ENCODE assay signal across 37 cellular contexts in the genomic region with DNA sequence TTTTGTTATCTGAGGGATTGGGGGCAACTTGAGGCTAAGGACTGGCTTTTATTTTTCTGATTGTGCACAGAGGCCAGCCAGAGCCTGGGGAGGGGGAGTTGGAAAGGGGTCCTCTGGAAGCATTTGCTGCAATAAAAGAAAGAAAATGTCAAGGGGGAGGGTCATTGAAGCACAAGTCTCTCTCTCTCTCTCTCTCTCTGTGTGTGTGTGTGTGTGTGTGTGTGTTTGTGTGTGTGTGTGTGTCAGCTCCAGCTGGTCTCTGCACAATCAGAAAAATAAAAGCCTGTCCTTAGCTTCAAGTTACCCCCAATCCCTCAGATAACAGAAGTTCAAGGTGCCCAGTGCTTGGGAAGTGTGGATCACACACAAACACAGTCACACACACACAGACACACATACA. TPM values are rescaled to one million over a fixed set of nuclear protein-coding genes. Genes with fewer than 3 reads are reported as not detected.
"Had no signal": no experiment of that assay in that cellular context is flagged by ENCODE, and none has a peak within 500 bp of the region (broad histone marks: within the 10 kb centered on the region; RNA-seq: fewer than 3 reads in every experiment).

No MANE protein-coding gene starts in this region.

- H3K4me3 ChIP-seq: MG63 had no signal

- H3K36me3 ChIP-seq: MG63 had no signal

- H3K9ac ChIP-seq: KMS-11 had no signal

- H3K9me3 ChIP-seq: MG63 had no signal

- H3K4me2 ChIP-seq: KMS-11 had no signal

- H3K27ac ChIP-seq: KMS-11 had no signal

- DNase-seq: Karpas-422, Kasumi-1, MG63, MM.1S, MV-4-11, NCI-H1048, NCI-H1092, NCI-H1092 treated with DMSO at 0.1 percent for 48 hours, NCI-H1105, NCI-H1105 treated with DMSO at 0.1 percent for 48 hours, NCI-H1417, NCI-H1417 treated with DMSO at 0.1 percent for 48 hours, NCI-H1436, NCI-H1436 treated with DMSO at 0.1 percent for 48 hours, NCI-H146, NCI-H1694, NCI-H1694 treated with DMSO at 0.1 percent for 48 hours, NCI-H187, NCI-H1930, NCI-H2029, NCI-H2029 treated with DMSO at 0.1 percent for 48 hours, NCI-H2081, NCI-H2081 treated with DMSO at 0.1 percent for 48 hours, NCI-H2107, NCI-H2171, NCI-H2171 treated with DMSO at 0.1 percent for 48 hours, NCI-H2227 treated with DMSO at 0.1 percent for 48 hours, NCI-H226, NCI-H345, NCI-H446, NCI-H446 treated with DMSO at 0.1 percent for 48 hours, NCI-H510A, NCI-H510A treated with DMSO at 0.1 percent for 48 hours, NCI-H524 had no signal

RNA-seq across cellular contexts. Expression of a gene that starts 59.3 kb away (rescaled TPM):
- total RNA-seq: LHCN-M2, MCF 10A had no signal
